ENCODE assay signal across 21 cellular contexts in genomic region chr6:143196525-143197225, GRCh38.
DNase-seq lines count a peak whose midpoint lies in the region; ATAC-seq, FAIRE-seq and TF ChIP-seq lines count a peak whose summit lies in the region.
"Had no signal": no experiment of that assay in that cellular context is flagged by ENCODE, and none has a peak within 500 bp of the region (broad histone marks: within the 10 kb centered on the region; RNA-seq: fewer than 3 reads in every experiment).

No MANE protein-coding gene starts in this region.

- no peak for FAIRE-seq in HepG2 (lab: Jason Lieb, UNC)
- no peak for FAIRE-seq in K562 (lab: Jason Lieb, UNC)

- H3K9ac ChIP-seq in HepG2 (ENCODE audit: insufficient read depth, low read depth, low read length) (no peak overlapping the region), K562 (ENCODE audit: insufficient read depth in 1 of 2, low read depth in 2 of 2, low read length in 2 of 2) (no peak overlapping the region), MM.1S (ENCODE audit: low read length) (no peak overlapping the region)

- no peaks in the 10 kb centered on the region for H3K27me3 ChIP-seq in HepG2 (ENCODE audit: control insufficient read depth in 1 of 2, insufficient read depth in 2 of 2, low read length in 2 of 2)
- no peaks in the 10 kb centered on the region for H3K27me3 ChIP-seq in right lobe of liver
- no peaks in the 10 kb centered on the region for H3K27me3 ChIP-seq in K562 (ENCODE audit: control insufficient read depth in 2 of 2, insufficient read depth in 2 of 2, low read length in 2 of 2)
- no peaks in the 10 kb centered on the region for H3K27me3 ChIP-seq in MM.1S (replicated peaks; ENCODE audit: insufficient read depth, low read length)
- H3K27me3 ChIP-seq in uterus, result no peaks in the 10 kb centered on the region
- H3K27me3 ChIP-seq: colonic mucosa, tibial artery had no signal

- H3K79me2 ChIP-seq in HepG2 (ENCODE audit: insufficient read depth, low read length) (no peaks in the 10 kb centered on the region), K562 (ENCODE audit: control insufficient read depth, insufficient read depth, low read length) (peaks cover 29% of the 10 kb centered on the region; the same call in 1 of the 3 replicates), MM.1S (ENCODE audit: low read length) (no peaks in the 10 kb centered on the region)

- H2AFZ ChIP-seq in HepG2 (ENCODE audit: low read length), result no peak overlapping the region
- no peak overlapping the region for H2AFZ ChIP-seq in K562 (ENCODE audit: low read depth, low read length)
- H2AFZ ChIP-seq in MM.1S (ENCODE audit: low read length), result no peak overlapping the region

- H3F3A ChIP-seq in MM.1S (ENCODE audit: insufficient read depth, low read length), result no peaks in the 10 kb centered on the region

- WGBS in HepG2 (ENCODE audit: low lambda C conversion rate), result 93% methylated on average over 5 of the region's 5 CpGs
- whole genome bisulfite sequencing in right lobe of liver (ENCODE audit: insufficient coverage, low coverage, low lambda C conversion rate, missing lambda C conversion rate), result 72% methylated on average over 5 of the region's 5 CpGs
- WGBS in K562 (ENCODE audit: insufficient coverage, low coverage, missing lambda C conversion rate), result 64% methylated on average over 5 of the region's 5 CpGs

- intact Hi-C loops in HepG2 (cut with micrococcal nuclease; ENCODE audit: unreplicated experiment), result no loop called here
- intact Hi-C loops in right lobe of liver (cut with DNase I), result no loop called here
- intact Hi-C loops in K562 (cut with micrococcal nuclease), result no loop called here
- intact Hi-C loops in uterus (cut with DNase I; ENCODE audit: low total_unique reads), result no loop called here

- BruUV-seq in HepG2 (replicated peaks; lab: Mats Ljungman, UMichigan), result no TSS peak
- no TSS peak for BruUV-seq in K562 (replicated peaks; lab: Mats Ljungman, UMichigan)

- in situ Hi-C loops in HepG2 (cut with HindIII; ENCODE audit: extremely low pct_ligation_motif_present, low pct_unique_long_range_greater_than_20kb), result no loop called here
- in situ Hi-C loops in K562 (cut with MboI), result no loop called here

- no peaks in the 10 kb centered on the region; a peak in 1 of 5 replicates for H3K36me3 ChIP-seq in HepG2 (replicated peaks in 1 of 2; ENCODE audit: control insufficient read depth in 1 of 2, insufficient read depth in 2 of 2, low read length in 2 of 2)
- no peaks in the 10 kb centered on the region for H3K36me3 ChIP-seq in right lobe of liver
- peaks cover 92% of the 10 kb centered on the region for H3K36me3 ChIP-seq in K562 (ENCODE audit: control insufficient read depth, insufficient read depth, low read length)
- no peaks in the 10 kb centered on the region for H3K36me3 ChIP-seq in MM.1S (replicated peaks; ENCODE audit: insufficient read depth, low read length)
- H3K36me3 ChIP-seq in uterus, result no peaks in the 10 kb centered on the region
- H3K36me3 ChIP-seq: colonic mucosa, tibial artery had no signal

- no peak for TF ChIP-seq CTCF in HepG2 (CRISPR knock-in tag; IDR thresholded peaks at IDR 0.05)
- TF ChIP-seq CTCF in right lobe of liver (IDR thresholded peaks at IDR 0.05), result no peak
- TF ChIP-seq CTCF in K562 (IDR thresholded peaks at IDR 0.05 in 2 of 3, conservative IDR thresholded peaks at IDR 0.05 in 1 of 3; ENCODE audit: insufficient read depth in 2 of 3, low read depth in 1 of 3, low read length in 3 of 3), result no peak
- TF ChIP-seq CTCF in MM.1S (IDR thresholded peaks at IDR 0.05; ENCODE audit: low read length), result no peak
- no peak for TF ChIP-seq CTCF in uterus (IDR thresholded peaks at IDR 0.05)

- H3K4me2 ChIP-seq in HepG2 (ENCODE audit: low read depth, low read length), result no peak overlapping the region
- no peak overlapping the region for H3K4me2 ChIP-seq in K562 (ENCODE audit: insufficient read depth, low read length)
- H3K4me2 ChIP-seq in MM.1S (ENCODE audit: low read depth, low read length), result no peak overlapping the region

- no peaks in the 10 kb centered on the region for H3K9me3 ChIP-seq in HepG2 (ENCODE audit: low read length)
- no peaks in the 10 kb centered on the region for H3K9me3 ChIP-seq in right lobe of liver
- no peaks in the 10 kb centered on the region for H3K9me3 ChIP-seq in K562 (replicated peaks; ENCODE audit: control insufficient read depth, insufficient read depth, low read depth, low read length)
- H3K9me3 ChIP-seq in MM.1S (replicated peaks; ENCODE audit: insufficient read depth, low read length), result no peaks in the 10 kb centered on the region
- no peaks in the 10 kb centered on the region for H3K9me3 ChIP-seq in uterus
- H3K9me3 ChIP-seq: colonic mucosa, tibial artery had no signal

- TF ChIP-seq EP300 in HepG2 (IDR thresholded peaks at IDR 0.05; ENCODE audit: low read depth in 2 of 2, low read length in 2 of 2) (no peak), HepG2 (CRISPR knock-in tag; IDR thresholded peaks at IDR 0.05; ENCODE audit: borderline replicate concordance) (no peak), K562 (IDR thresholded peaks at IDR 0.05; ENCODE audit: low read length) (no peak)

- POLR2A ChIA-PET in HepG2 (lab: Yijun Ruan, JAX) (no interaction called here), K562 (lab: Yijun Ruan, JAX) (interaction anchor here (0.8 kb wide), 1 partner anchor 32 kb away, joined by 4 read pairs; no protein-coding TSS in a partner anchor)

- H3K9me2 ChIP-seq in MM.1S (replicated peaks; ENCODE audit: insufficient read depth, low read length), result no peaks in the 10 kb centered on the region

- H3K4me3 ChIP-seq in HepG2 (replicated peaks in 1 of 3; ENCODE audit: insufficient read depth in 1 of 3, low read depth in 2 of 3, low read length in 3 of 3) (no peak overlapping the region), right lobe of liver (no peak overlapping the region), K562 (no peak overlapping the region), MM.1S (ENCODE audit: low read length) (no peak overlapping the region), uterus (no peak overlapping the region)
- H3K4me3 ChIP-seq: colonic mucosa, tibial artery had no signal

- TF ChIP-seq POLR2A in HepG2 (IDR thresholded peaks at IDR 0.05; ENCODE audit: insufficient read depth in 1 of 2, low read depth in 2 of 2, low read length in 2 of 2) (no peak), right lobe of liver (IDR thresholded peaks at IDR 0.05) (no peak), K562 (conservative IDR thresholded peaks at IDR 0.05) (no peak), uterus (IDR thresholded peaks at IDR 0.05) (no peak)

- CTCF ChIA-PET in HepG2 (lab: Yijun Ruan, JAX; ENCODE audit: low intra/inter-chr PET ratio, low total read pairs) (no interaction called here), K562 (lab: Yijun Ruan, JAX; ENCODE audit: low intra/inter-chr PET ratio) (no interaction called here)

- H3K27ac ChIP-seq in HepG2 (ENCODE audit: extremely low read length, insufficient read depth, low read length) (no peak overlapping the region), right lobe of liver (no peak overlapping the region), K562 (ENCODE audit: extremely low read depth, low read depth, low read length) (no peak overlapping the region), MM.1S (ENCODE audit: low read length) (no peak overlapping the region), uterus (no peak overlapping the region)
- H3K27ac ChIP-seq: colonic mucosa, epithelial cell of prostate, tibial artery had no signal

- no peak for ATAC-seq in HepG2
- no peak for ATAC-seq in right lobe of liver
- no peak for ATAC-seq in K562
- no peak for ATAC-seq in HG02678 (IDR thresholded peaks at IDR 0.05; ENCODE audit: unreplicated experiment)
- ATAC-seq: stimulated activated effector memory CD8-positive, alpha-beta T cell treated with anti-CD3 and anti-CD28 coated beads, Interleukin-12 subunit alpha, Interleukin-12 subunit beta, amount 100 ng/mL, for 72 hours had no signal

- H3K4me1 ChIP-seq in HepG2 (ENCODE audit: insufficient read depth, low read length) (peaks cover 7% of the 10 kb centered on the region; the same call in 1 of the 2 replicates), right lobe of liver (no peaks in the 10 kb centered on the region), K562 (replicated peaks in 1 of 2; ENCODE audit: control insufficient read depth in 2 of 2, insufficient read depth in 2 of 2, low read length in 2 of 2) (peaks cover 4 to 61% of the 10 kb centered on the region in 2 experiments), MM.1S (ENCODE audit: low read length) (no peaks in the 10 kb centered on the region), uterus (no peaks in the 10 kb centered on the region)
- H3K4me1 ChIP-seq: colonic mucosa had no signal

- TF ChIP-seq RAD21 in HepG2 (CRISPR knock-in tag; IDR thresholded peaks at IDR 0.05) (no peak), K562 (CRISPR knock-in tag; conservative IDR thresholded peaks at IDR 0.05 in 1 of 2, IDR thresholded peaks at IDR 0.05 in 1 of 2) (no peak)

- H4K20me1 ChIP-seq in HepG2 (ENCODE audit: insufficient read depth, low read length) (no peaks in the 10 kb centered on the region), K562 (replicated peaks; ENCODE audit: control insufficient read depth, insufficient read depth, low read length) (no peaks in the 10 kb centered on the region), MM.1S (ENCODE audit: insufficient read depth, low read length) (no peaks in the 10 kb centered on the region)

- DNase-seq in HepG2 (ENCODE audit: low spot score) (no peak), right lobe of liver (no peak), K562 (ENCODE audit: extremely low read depth in 1 of 4, low spot score in 3 of 4) (peak in 1 of 4 experiments; percentile 27), kidney tubule cell (ENCODE audit: low spot score) (peak; percentile 44), MM.1S (no peak), uterus (no peak), NCI-H1436 (lab: John Stamatoyannopoulos, UW) (no peak)
- DNase-seq: 8988T; activated CD8-positive, alpha-beta memory T cell treated with anti-CD3 and anti-CD28 coated beads, Interleukin-2, amount 50 U/mL, for 4 hours; anterior cingulate cortex; CD4-positive, alpha-beta memory T cell; colonic mucosa; GF-D8; HCEC 1CT; NCI-H2081 treated with DMSO at 0.1 percent for 48 hours; NCI-H526; T-helper 9 cell; tibial artery had no signal

- no peaks in the 10 kb centered on the region for H3K9me1 ChIP-seq in K562 (ENCODE audit: control insufficient read depth, insufficient read depth, low read length)

TF ChIP-seq in HepG2, 621 proteins besides CTCF, POLR2A, EP300 and RAD21 (continues in another document):
- no peak for TF ChIP-seq TBX3 (IDR thresholded peaks at IDR 0.05; ENCODE audit: borderline replicate concordance)
- no peak for TF ChIP-seq HMG20B (CRISPR knock-in tag; conservative IDR thresholded peaks at IDR 0.05)
- peak; percentile 42; the same call in 1 of the 2 replicates for TF ChIP-seq RFX1 (IDR thresholded peaks at IDR 0.05)

TF ChIP-seq in K562, 482 proteins besides CTCF, POLR2A, EP300 and RAD21 (continues in another document):
- TF ChIP-seq SOX6 (IDR thresholded peaks at IDR 0.05) (0 out of 2 replicates have a peak, but pooled peaks have one; percentile 11), RBM22 (IDR thresholded peaks at IDR 0.05; ENCODE audit: low read depth, low read length, poor library complexity, severe bottlenecking) (peak; percentile 59), MEIS2 (IDR thresholded peaks at IDR 0.05; ENCODE audit: partially characterized antibody) (peak; percentile 78)

Comparison
In these comparisons a context has a peak if more than half of its experiments do, and no peak if none do; other contexts are left out.
1. Of the 241 proteins assayed by ChIP-seq in both HepG2 and K562: peak only in HepG2: none; only in K562: MEIS2, RBM22 and SOX6; in both: RFX1; in neither: 236; mixed calls (peak in some experiments, not most) for 1.